Comparison of ENCODE assay signal across 8 cellular contexts in the genomic region with DNA sequence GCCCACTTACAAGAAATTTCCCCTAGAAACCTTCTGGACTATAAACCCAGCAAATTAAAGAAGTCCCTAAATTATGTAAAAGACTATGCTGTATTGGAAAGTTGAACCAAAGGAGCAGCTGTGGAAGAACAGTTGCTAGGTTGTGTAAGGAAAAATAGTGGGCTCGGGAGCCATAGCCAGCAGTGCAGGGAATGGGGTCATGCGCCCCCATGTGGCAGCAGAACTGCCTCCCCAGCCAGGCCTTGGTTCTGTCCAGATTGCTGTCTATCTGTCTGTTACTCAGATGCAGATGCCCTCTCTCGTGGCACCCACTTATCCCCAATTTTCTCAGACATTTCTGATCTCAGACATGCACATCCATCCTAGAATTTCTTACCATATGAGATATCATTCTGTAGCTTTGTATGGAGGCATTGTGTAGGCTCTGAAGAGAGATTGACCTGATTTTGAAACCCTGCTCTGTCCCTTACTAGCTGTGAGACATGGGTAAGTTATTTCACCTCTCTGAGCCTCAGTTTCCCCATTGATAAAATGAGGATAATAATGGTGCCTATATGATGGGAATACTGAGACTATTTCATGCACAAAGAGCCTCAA.
DNase-seq lines count a peak whose midpoint lies in the region; ATAC-seq and TF ChIP-seq lines count a peak whose summit lies in the region.

No MANE protein-coding gene starts in this region.

- no peaks in the 10 kb centered on the region for H3K4me1 Mint-ChIP-seq in stimulated activated effector memory CD8-positive, alpha-beta T cell treated with anti-CD3 and anti-CD28 coated beads, Interleukin-12 subunit alpha, Interleukin-12 subunit beta, amount 100 ng/mL, for 72 hours

- no peak overlapping the region for H3K4me3 Mint-ChIP-seq in stimulated activated effector memory CD8-positive, alpha-beta T cell treated with anti-CD3 and anti-CD28 coated beads, Interleukin-12 subunit alpha, Interleukin-12 subunit beta, amount 100 ng/mL, for 72 hours

- no peaks in the 10 kb centered on the region for H3K36me3 Mint-ChIP-seq in stimulated activated effector memory CD8-positive, alpha-beta T cell treated with anti-CD3 and anti-CD28 coated beads, Interleukin-12 subunit alpha, Interleukin-12 subunit beta, amount 100 ng/mL, for 72 hours

- no peak for TF ChIP-seq POLR2A in erythroblast (IDR thresholded peaks at IDR 0.05; ENCODE audit: low read length)

- no peaks in the 10 kb centered on the region for H3K9me3 Mint-ChIP-seq in stimulated activated effector memory CD8-positive, alpha-beta T cell treated with anti-CD3 and anti-CD28 coated beads, Interleukin-12 subunit alpha, Interleukin-12 subunit beta, amount 100 ng/mL, for 72 hours

- ATAC-seq in GM18517 (IDR thresholded peaks at IDR 0.05; ENCODE audit: unreplicated experiment) (peak; percentile 65), HG03378 (IDR thresholded peaks at IDR 0.05; ENCODE audit: unreplicated experiment) (peak; percentile 47), GM19397 (IDR thresholded peaks at IDR 0.05; ENCODE audit: unreplicated experiment) (no peak)
- ATAC-seq in stimulated activated effector memory CD8-positive, alpha-beta T cell treated with anti-CD3 and anti-CD28 coated beads, Interleukin-12 subunit alpha, Interleukin-12 subunit beta, amount 100 ng/mL, for 72 hours = no peak

- H3K27ac Mint-ChIP-seq in stimulated activated effector memory CD8-positive, alpha-beta T cell treated with anti-CD3 and anti-CD28 coated beads, Interleukin-12 subunit alpha, Interleukin-12 subunit beta, amount 100 ng/mL, for 72 hours = no peak overlapping the region

- peak; percentile 3 for DNase-seq in CD1c-positive myeloid dendritic cell (ENCODE audit: extremely low spot score)
- peak; percentile 78 for DNase-seq in RPMI7951 (ENCODE audit: low read depth)
- DNase-seq in erythroblast (lab: John Stamatoyannopoulos, UW) = peak; percentile 42 to 67
- DNase-seq in myocyte (ENCODE audit: low read depth) = peak; percentile 91
- no peak for DNase-seq in stimulated activated effector memory CD8-positive, alpha-beta T cell treated with anti-CD3 and anti-CD28 coated beads, Interleukin-12 subunit alpha, Interleukin-12 subunit beta, amount 100 ng/mL, for 72 hours (ENCODE audit: low spot score in 2 of 2)

Comparison
In these comparisons a context has a peak if more than half of its experiments do, and no peak if none do; other contexts are left out.
1. DNase-seq: peak in CD1c-positive myeloid dendritic cell (single experiment), RPMI7951 (single experiment), erythroblast (2 of 2) and myocyte (single experiment); none in stimulated activated effector memory CD8-positive, alpha-beta T cell treated with anti-CD3 and anti-CD28 coated beads, Interleukin-12 subunit alpha, Interleukin-12 subunit beta, amount 100 ng/mL, for 72 hours (0 of 2).
2. ATAC-seq: peak in GM18517 (single experiment) and HG03378 (single experiment); none in GM19397 (single experiment) and stimulated activated effector memory CD8-positive, alpha-beta T cell treated with anti-CD3 and anti-CD28 coated beads, Interleukin-12 subunit alpha, Interleukin-12 subunit beta, amount 100 ng/mL, for 72 hours (single experiment).